1 cellular context compared by ENCODE assay signal in the genomic region with DNA sequence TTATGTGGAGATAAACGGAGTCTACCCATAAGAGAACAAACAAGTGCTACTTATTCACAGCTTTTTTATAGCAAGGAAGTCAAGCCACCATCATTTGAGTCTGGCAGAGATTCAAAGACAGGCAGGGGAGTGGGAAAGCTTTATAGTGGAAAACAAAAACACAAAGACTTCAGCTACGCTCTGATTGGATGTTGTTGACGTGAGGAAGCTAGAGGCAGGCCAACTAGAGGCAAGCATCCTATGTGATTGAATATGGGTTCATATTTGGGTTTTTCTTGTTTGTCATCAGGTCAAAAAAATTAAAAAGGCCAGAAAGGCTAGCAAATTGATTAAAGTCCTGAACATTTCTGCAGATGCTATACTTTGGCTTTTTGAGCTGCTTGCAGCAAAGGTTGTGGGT.
TF ChIP-seq lines count a peak whose summit lies in the region.

No MANE protein-coding gene starts in this region.

TF ChIP-seq in GM23338, 12 proteins besides CTCF, POLR2A, EP300 and RAD21 (continued from another document):
- no peak for TF ChIP-seq CREB1 (CRISPR knock-in tag; IDR thresholded peaks at IDR 0.05; ENCODE audit: low read depth)
- TF ChIP-seq, protein P1, sequence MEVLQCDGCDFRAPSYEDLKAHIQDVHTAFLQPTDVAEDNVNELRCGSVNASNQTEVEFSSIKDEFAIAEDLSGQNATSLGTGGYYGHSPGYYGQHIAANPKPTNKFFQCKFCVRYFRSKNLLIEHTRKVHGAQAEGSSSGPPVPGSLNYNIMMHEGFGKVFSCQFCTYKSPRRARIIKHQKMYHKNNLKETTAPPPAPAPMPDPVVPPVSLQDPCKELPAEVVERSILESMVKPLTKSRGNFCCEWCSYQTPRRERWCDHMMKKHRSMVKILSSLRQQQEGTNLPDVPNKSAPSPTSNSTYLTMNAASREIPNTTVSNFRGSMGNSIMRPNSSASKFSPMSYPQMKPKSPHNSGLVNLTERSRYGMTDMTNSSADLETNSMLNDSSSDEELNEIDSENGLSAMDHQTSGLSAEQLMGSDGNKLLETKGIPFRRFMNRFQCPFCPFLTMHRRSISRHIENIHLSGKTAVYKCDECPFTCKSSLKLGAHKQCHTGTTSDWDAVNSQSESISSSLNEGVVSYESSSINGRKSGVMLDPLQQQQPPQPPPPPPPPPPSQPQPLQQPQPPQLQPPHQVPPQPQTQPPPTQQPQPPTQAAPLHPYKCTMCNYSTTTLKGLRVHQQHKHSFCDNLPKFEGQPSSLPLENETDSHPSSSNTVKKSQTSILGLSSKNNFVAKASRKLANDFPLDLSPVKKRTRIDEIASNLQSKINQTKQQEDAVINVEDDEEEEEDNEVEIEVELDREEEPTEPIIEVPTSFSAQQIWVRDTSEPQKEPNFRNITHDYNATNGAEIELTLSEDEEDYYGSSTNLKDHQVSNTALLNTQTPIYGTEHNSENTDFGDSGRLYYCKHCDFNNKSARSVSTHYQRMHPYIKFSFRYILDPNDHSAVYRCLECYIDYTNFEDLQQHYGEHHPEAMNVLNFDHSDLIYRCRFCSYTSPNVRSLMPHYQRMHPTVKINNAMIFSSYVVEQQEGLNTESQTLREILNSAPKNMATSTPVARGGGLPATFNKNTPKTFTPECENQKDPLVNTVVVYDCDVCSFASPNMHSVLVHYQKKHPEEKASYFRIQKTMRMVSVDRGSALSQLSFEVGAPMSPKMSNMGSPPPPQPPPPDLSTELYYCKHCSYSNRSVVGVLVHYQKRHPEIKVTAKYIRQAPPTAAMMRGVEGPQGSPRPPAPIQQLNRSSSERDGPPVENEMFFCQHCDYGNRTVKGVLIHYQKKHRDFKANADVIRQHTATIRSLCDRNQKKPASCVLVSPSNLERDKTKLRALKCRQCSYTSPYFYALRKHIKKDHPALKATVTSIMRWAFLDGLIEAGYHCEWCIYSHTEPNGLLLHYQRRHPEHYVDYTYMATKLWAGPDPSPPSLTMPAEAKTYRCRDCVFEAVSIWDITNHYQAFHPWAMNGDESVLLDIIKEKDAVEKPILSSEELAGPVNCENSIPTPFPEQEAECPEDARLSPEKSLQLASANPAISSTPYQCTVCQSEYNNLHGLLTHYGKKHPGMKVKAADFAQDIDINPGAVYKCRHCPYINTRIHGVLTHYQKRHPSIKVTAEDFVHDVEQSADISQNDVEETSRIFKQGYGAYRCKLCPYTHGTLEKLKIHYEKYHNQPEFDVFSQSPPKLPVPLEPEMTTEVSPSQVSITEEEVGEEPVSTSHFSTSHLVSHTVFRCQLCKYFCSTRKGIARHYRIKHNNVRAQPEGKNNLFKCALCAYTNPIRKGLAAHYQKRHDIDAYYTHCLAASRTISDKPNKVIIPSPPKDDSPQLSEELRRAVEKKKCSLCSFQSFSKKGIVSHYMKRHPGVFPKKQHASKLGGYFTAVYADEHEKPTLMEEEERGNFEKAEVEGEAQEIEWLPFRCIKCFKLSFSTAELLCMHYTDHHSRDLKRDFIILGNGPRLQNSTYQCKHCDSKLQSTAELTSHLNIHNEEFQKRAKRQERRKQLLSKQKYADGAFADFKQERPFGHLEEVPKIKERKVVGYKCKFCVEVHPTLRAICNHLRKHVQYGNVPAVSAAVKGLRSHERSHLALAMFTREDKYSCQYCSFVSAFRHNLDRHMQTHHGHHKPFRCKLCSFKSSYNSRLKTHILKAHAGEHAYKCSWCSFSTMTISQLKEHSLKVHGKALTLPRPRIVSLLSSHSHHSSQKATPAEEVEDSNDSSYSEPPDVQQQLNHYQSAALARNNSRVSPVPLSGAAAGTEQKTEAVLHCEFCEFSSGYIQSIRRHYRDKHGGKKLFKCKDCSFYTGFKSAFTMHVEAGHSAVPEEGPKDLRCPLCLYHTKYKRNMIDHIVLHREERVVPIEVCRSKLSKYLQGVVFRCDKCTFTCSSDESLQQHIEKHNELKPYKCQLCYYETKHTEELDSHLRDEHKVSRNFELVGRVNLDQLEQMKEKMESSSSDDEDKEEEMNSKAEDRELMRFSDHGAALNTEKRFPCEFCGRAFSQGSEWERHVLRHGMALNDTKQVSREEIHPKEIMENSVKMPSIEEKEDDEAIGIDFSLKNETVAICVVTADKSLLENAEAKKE (CRISPR knock-in tag; IDR thresholded peaks at IDR 0.05): no peak
